2 cellular contexts compared by ENCODE assay signal in the genomic region with DNA sequence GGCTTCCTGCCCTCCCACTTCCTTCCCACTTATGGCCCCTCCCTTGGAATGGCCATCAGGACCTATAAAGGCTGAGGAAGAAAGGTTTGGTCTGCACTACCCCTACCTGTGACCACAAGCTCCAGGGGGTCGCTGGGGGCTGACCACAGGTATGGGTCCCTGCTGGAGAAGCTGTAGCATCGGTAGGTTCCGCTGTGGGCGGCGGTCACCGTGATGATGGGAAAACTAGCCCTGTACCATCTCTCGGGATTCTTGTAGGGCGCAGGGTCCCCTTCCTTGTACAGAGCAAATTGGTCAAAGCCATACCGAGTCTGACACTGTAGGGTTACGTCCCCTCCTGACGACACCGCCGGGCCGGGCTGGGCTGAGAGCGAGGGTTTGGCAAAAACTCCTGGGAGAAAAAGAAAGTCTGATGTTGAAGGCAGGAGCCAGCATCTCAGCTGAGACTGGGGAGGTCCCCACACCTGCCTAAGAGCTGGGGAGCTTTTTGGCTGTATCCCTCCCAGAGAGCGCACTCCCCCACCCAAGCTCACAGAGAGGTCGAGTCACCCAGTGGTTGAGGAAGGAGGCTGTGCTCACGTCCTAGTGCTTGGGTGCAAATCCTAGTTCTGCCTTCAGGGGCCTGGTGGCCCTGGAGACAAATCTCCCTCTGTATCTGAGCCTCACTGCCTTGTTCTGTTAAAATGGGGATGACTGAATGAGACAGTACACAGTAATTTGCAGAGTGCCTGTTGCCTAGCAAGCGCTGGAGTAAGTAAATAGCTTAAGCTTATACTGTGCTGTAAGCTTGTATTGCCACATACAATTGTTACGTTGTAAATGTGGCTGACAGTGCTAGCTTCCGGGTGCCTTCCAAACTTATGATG.
A peak's percentile ranks its signal among the peaks of the same experiment; 100 is the strongest.
TF ChIP-seq lines count a peak whose summit lies in the region.

No MANE protein-coding gene starts in this region.

TF ChIP-seq in HepG2, 621 proteins besides CTCF, POLR2A, EP300 and RAD21:
- TF ChIP-seq ZNF121 (CRISPR knock-in tag; IDR thresholded peaks at IDR 0.05) (peak; percentile 36; the same call in 1 of the 2 replicates), NFIC (IDR thresholded peaks at IDR 0.05; ENCODE audit: low read length) (no peak), CEBPB (IDR thresholded peaks at IDR 0.05; ENCODE audit: borderline replicate concordance, low read depth, low read length) (peak; percentile 76), FOXA3 (CRISPR knock-in tag; IDR thresholded peaks at IDR 0.05) (no peak), TCF7 (IDR thresholded peaks at IDR 0.05; ENCODE audit: low read depth) (no peak)

TF ChIP-seq in K562, 482 proteins besides CTCF, POLR2A, EP300 and RAD21 (continues in another document):
- TF ChIP-seq ZBTB40 (IDR thresholded peaks at IDR 0.05) (peak; percentile 27; the same call in 1 of the 2 replicates), ZBTB40 (CRISPR knock-in tag; IDR thresholded peaks at IDR 0.05) (no peak), EP400 (IDR thresholded peaks at IDR 0.05) (peak; percentile 43), SREBF2 (CRISPR knock-in tag; IDR thresholded peaks at IDR 0.05) (no peak), GTF2A2 (tag; IDR thresholded peaks at IDR 0.05) (no peak), ARHGAP35 (IDR thresholded peaks at IDR 0.05; ENCODE audit: partially characterized antibody) (no peak), SMARCB1 (IDR thresholded peaks at IDR 0.05; ENCODE audit: insufficient read length, low read depth) (no peak), ZNF696 (CRISPR knock-in tag; conservative IDR thresholded peaks at IDR 0.05) (no peak), ZNF449 (CRISPR knock-in tag; IDR thresholded peaks at IDR 0.05) (no peak), CREM (IDR thresholded peaks at IDR 0.05; ENCODE audit: low read depth) (no peak; the same call in 1 of the 2 replicates), FOXK2 (conservative IDR thresholded peaks at IDR 0.05 in 1 of 2, IDR thresholded peaks at IDR 0.05 in 1 of 2; ENCODE audit: low read depth in 2 of 2) (no peak), ZNF431 (CRISPR knock-in tag; IDR thresholded peaks at IDR 0.05) (no peak), ZNF75A (CRISPR knock-in tag; IDR thresholded peaks at IDR 0.05) (no peak), NCOR1 (IDR thresholded peaks at IDR 0.05) (no peak), ZEB2 (IDR thresholded peaks at IDR 0.05) (0 out of 2 replicates have a peak, but pooled peaks have one; percentile 33), FOSL1 (tag; conservative IDR thresholded peaks at IDR 0.05) (no peak), RFX7 (CRISPR knock-in tag; IDR thresholded peaks at IDR 0.05) (no peak), TAF15 (IDR thresholded peaks at IDR 0.05; ENCODE audit: low read depth, low read length) (no peak), ASH1L (IDR thresholded peaks at IDR 0.05; ENCODE audit: borderline replicate concordance, low read depth, partially characterized antibody) (no peak), XRCC4 (IDR thresholded peaks at IDR 0.05; ENCODE audit: extremely low read depth, insufficient read depth, insufficient read length) (no peak), RAD51 (IDR thresholded peaks at IDR 0.05; ENCODE audit: borderline replicate concordance, low read depth) (no peak), NR0B1 (IDR thresholded peaks at IDR 0.05; ENCODE audit: partially characterized antibody) (no peak), PHB2 (IDR thresholded peaks at IDR 0.05; ENCODE audit: low read depth) (no peak), CHD2 (IDR thresholded peaks at IDR 0.05; ENCODE audit: low read depth, low read length) (peak; percentile 29; the same call in 1 of the 2 replicates), CBFB (CRISPR knock-in tag; IDR thresholded peaks at IDR 0.05) (0 out of 2 replicates have a peak, but pooled peaks have one; percentile 62), GABPB2 (CRISPR knock-in tag; conservative IDR thresholded peaks at IDR 0.05) (no peak), SMARCA5 (IDR thresholded peaks at IDR 0.05) (peak; percentile 40; the same call in 1 of the 2 replicates), FIP1L1 (IDR thresholded peaks at IDR 0.05; ENCODE audit: low read depth, low read length, poor library complexity, severe bottlenecking) (no peak)
- TF ChIP-seq, protein P1, sequence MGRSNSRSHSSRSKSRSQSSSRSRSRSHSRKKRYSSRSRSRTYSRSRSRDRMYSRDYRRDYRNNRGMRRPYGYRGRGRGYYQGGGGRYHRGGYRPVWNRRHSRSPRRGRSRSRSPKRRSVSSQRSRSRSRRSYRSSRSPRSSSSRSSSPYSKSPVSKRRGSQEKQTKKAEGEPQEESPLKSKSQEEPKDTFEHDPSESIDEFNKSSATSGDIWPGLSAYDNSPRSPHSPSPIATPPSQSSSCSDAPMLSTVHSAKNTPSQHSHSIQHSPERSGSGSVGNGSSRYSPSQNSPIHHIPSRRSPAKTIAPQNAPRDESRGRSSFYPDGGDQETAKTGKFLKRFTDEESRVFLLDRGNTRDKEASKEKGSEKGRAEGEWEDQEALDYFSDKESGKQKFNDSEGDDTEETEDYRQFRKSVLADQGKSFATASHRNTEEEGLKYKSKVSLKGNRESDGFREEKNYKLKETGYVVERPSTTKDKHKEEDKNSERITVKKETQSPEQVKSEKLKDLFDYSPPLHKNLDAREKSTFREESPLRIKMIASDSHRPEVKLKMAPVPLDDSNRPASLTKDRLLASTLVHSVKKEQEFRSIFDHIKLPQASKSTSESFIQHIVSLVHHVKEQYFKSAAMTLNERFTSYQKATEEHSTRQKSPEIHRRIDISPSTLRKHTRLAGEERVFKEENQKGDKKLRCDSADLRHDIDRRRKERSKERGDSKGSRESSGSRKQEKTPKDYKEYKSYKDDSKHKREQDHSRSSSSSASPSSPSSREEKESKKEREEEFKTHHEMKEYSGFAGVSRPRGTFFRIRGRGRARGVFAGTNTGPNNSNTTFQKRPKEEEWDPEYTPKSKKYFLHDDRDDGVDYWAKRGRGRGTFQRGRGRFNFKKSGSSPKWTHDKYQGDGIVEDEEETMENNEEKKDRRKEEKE (IDR thresholded peaks at IDR 0.05; ENCODE audit: borderline replicate concordance in 1 of 2, control insufficient read depth in 1 of 2, low read depth in 2 of 2, low read length in 1 of 2) = 0 out of 4 replicates have a peak, but pooled peaks of 1 of the 2 experiments have one; percentile 16
- TF ChIP-seq, protein P2, sequence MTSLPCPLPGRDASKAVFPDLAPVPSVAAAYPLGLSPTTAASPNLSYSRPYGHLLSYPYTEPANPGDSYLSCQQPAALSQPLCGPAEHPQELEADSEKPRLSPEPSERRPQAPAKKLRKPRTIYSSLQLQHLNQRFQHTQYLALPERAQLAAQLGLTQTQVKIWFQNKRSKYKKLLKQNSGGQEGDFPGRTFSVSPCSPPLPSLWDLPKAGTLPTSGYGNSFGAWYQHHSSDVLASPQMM (CRISPR knock-in tag; IDR thresholded peaks at IDR 0.05) = no peak
- TF ChIP-seq, protein P3, sequence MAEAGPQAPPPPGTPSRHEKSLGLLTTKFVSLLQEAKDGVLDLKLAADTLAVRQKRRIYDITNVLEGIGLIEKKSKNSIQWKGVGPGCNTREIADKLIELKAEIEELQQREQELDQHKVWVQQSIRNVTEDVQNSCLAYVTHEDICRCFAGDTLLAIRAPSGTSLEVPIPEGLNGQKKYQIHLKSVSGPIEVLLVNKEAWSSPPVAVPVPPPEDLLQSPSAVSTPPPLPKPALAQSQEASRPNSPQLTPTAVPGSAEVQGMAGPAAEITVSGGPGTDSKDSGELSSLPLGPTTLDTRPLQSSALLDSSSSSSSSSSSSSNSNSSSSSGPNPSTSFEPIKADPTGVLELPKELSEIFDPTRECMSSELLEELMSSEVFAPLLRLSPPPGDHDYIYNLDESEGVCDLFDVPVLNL (CRISPR knock-in tag; IDR thresholded peaks at IDR 0.05; ENCODE audit: low read depth) = no peak
- TF ChIP-seq, protein P4, sequence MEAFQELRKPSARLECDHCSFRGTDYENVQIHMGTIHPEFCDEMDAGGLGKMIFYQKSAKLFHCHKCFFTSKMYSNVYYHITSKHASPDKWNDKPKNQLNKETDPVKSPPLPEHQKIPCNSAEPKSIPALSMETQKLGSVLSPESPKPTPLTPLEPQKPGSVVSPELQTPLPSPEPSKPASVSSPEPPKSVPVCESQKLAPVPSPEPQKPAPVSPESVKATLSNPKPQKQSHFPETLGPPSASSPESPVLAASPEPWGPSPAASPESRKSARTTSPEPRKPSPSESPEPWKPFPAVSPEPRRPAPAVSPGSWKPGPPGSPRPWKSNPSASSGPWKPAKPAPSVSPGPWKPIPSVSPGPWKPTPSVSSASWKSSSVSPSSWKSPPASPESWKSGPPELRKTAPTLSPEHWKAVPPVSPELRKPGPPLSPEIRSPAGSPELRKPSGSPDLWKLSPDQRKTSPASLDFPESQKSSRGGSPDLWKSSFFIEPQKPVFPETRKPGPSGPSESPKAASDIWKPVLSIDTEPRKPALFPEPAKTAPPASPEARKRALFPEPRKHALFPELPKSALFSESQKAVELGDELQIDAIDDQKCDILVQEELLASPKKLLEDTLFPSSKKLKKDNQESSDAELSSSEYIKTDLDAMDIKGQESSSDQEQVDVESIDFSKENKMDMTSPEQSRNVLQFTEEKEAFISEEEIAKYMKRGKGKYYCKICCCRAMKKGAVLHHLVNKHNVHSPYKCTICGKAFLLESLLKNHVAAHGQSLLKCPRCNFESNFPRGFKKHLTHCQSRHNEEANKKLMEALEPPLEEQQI (IDR thresholded peaks at IDR 0.05) = no peak
